ENCODE assay signal across 1 cellular context in genomic region chr4:172143605-172144314, GRCh38.
TF ChIP-seq lines count a peak whose summit lies in the region.

No MANE protein-coding gene starts in this region.

TF ChIP-seq in HCT116, 20 proteins besides CTCF, POLR2A, EP300 and RAD21 (continued from another document):
- TF ChIP-seq YY1 (IDR thresholded peaks at IDR 0.05; ENCODE audit: extremely low read depth, insufficient replicate concordance, low read depth, low read length) (no peak), EZH2 (IDR thresholded peaks at IDR 0.05) (no peak)
